8 cellular contexts compared by ENCODE assay signal in the genomic region with DNA sequence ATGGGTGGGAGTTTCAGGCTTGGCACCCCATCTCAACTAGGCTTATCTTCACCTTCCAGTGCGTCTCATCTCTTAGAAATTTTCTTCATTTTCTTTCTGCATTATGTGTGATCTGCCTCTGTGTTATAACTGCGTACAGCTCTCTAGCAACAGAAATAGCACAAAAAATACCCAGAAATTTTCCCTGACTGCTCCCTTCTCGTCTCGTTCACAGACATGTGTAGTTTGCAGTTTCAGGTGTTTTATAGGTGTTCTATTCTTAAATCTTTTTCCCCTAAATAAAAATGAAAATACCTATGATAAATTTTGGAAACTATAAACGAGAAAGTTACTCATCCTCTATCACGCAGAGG. TPM values are rescaled to one million over a fixed set of nuclear protein-coding genes. Genes with fewer than 3 reads are reported as not detected.
DNase-seq lines count a peak whose midpoint lies in the region; ATAC-seq and TF ChIP-seq lines count a peak whose summit lies in the region.

No MANE protein-coding gene starts in this region.

- WGBS in mesodermal cell (ENCODE audit: insufficient coverage in 2 of 2), 2 experiments, result 71 to 86% methylated on average over 1 to 2 of the region's 6 CpGs

- H3K9me3 ChIP-seq in mesodermal cell (ENCODE audit: control insufficient read depth, low read length), result peaks cover 6% of the 10 kb centered on the region
- H3K9me3 ChIP-seq in BE2C, result no peaks in the 10 kb centered on the region

- intact Hi-C loops in sciatic nerve (cut with DNase I), result no loop called here

- H3K4me3 ChIP-seq in mesodermal cell (ENCODE audit: extremely low read depth, insufficient read depth, low read length, poor library complexity, severe bottlenecking) (no peak overlapping the region), BE2C (ENCODE audit: low read depth, low read length) (no peak overlapping the region)

- H3K4me1 ChIP-seq in mesodermal cell (ENCODE audit: control insufficient read depth, insufficient read depth, low read length, poor library complexity, severe bottlenecking) (peaks cover 20% of the 10 kb centered on the region), BE2C (peaks cover 5% of the 10 kb centered on the region)

- TF ChIP-seq CTCF in BE2C (IDR thresholded peaks at IDR 0.05; ENCODE audit: low read depth, low read length), result no peak

- H3K9me3 Mint-ChIP-seq in IgD-negative memory B cell, result no peaks in the 10 kb centered on the region

- ATAC-seq in GM18520 (IDR thresholded peaks at IDR 0.05; ENCODE audit: unreplicated experiment), result peak; percentile 5
- ATAC-seq in GM21723 (IDR thresholded peaks at IDR 0.05; ENCODE audit: unreplicated experiment), result peak; percentile 25
- no peak for ATAC-seq in sciatic nerve

- H3K4me1 Mint-ChIP-seq in IgD-negative memory B cell, result peaks cover 46 to 69% (median 55%) of the 10 kb centered on the region in 3 donors

- H3K4me3 Mint-ChIP-seq in IgD-negative memory B cell, result peak overlapping the region; percentile 70 to 95 (median 86)

- no peaks in the 10 kb centered on the region for H3K27me3 Mint-ChIP-seq in IgD-negative memory B cell

- H3K36me3 Mint-ChIP-seq in IgD-negative memory B cell, result no peaks in the 10 kb centered on the region

- no peak for DNase-seq in NCI-H1436 (lab: John Stamatoyannopoulos, UW)
- no peak for DNase-seq in sciatic nerve (ENCODE audit: low spot score)
- DNase-seq in stimulated activated CD8-positive, alpha-beta memory T cell treated with anti-CD3 and anti-CD28 coated beads, Interleukin-4, amount 100 ng/mL, for 48 hours, result no peak
- DNase-seq in BE2C, result no peak

- peak overlapping the region; percentile 82 to 97 (median 94) for H3K27ac Mint-ChIP-seq in IgD-negative memory B cell

- H3K27me3 ChIP-seq in BE2C, result no peaks in the 10 kb centered on the region

- H3K36me3 ChIP-seq in mesodermal cell (ENCODE audit: control insufficient read depth, insufficient read depth, low read length) (no peaks in the 10 kb centered on the region), BE2C (no peaks in the 10 kb centered on the region)

- H3K27ac ChIP-seq in mesodermal cell (ENCODE audit: low read depth, low read length, severe bottlenecking), result peak overlapping the region; percentile 46

RNA-seq across cellular contexts. Expression of a gene that starts 48.2 kb away (rescaled TPM):
- 0.46 TPM for polyA plus RNA-seq in IgD-negative memory B cell
- 7.4 TPM for polyA plus RNA-seq in mesodermal cell (2013, experiment 1 of 2)
- 6.6 TPM for polyA plus RNA-seq in mesodermal cell (2013, experiment 2 of 2)
- total RNA-seq in sciatic nerve, result 12.1 TPM
- 14.6 TPM for polyA plus RNA-seq in BE2C (2012; ENCODE audit: insufficient read depth, insufficient read length, low read depth)
